ENCODE assay signal across 11 cellular contexts in genomic region chr12:27260746-27261145, GRCh38. TPM values are rescaled to one million over a fixed set of nuclear protein-coding genes. Genes with fewer than 3 reads are reported as not detected.
DNase-seq lines count a peak whose midpoint lies in the region; TF ChIP-seq lines count a peak whose summit lies in the region.
"Had no signal": no experiment of that assay in that cellular context is flagged by ENCODE, and none has a peak within 500 bp of the region (broad histone marks: within the 10 kb centered on the region; RNA-seq: fewer than 3 reads in every experiment).

No MANE protein-coding gene starts in this region.

- peaks cover 33% of the 10 kb centered on the region for H3K4me1 Mint-ChIP-seq in activated T-cell treated with anti-CD3 and anti-CD28 coated beads, Interleukin-2, amount 50 U/mL, for 24 hours (ENCODE audit: low read depth)

- peaks cover 3% of the 10 kb centered on the region for H3K9me3 Mint-ChIP-seq in activated T-cell treated with anti-CD3 and anti-CD28 coated beads, Interleukin-2, amount 50 U/mL, for 24 hours

- H3K4me2 ChIP-seq in hepatocyte, result no peak overlapping the region

- H3K4me1 ChIP-seq in breast epithelium (peaks cover 0 to 9% of the 10 kb centered on the region in 2 donors), hepatocyte (ENCODE audit: insufficient read depth) (peaks cover 10% of the 10 kb centered on the region)

- DNase-seq in LHCN-M2 (ENCODE audit: low read depth), result peak; percentile 63
- DNase-seq in breast epithelium (ENCODE audit: low spot score in 2 of 2), result no peak
- DNase-seq in hepatocyte (ENCODE audit: low spot score), result no peak
- peak; percentile 38 for DNase-seq in stromal cell of bone marrow (ENCODE audit: low read depth)
- no peak for DNase-seq in DMS53 (lab: John Stamatoyannopoulos, UW)
- DNase-seq in GM13977 (ENCODE audit: low spot score), result no peak
- no peak for DNase-seq in activated T-cell treated with anti-CD3 and anti-CD28 coated beads, Interleukin-2, amount 50 U/mL, for 24 hours
- DNase-seq in activated CD4-positive, alpha-beta T cell treated with anti-CD3 and anti-CD28 coated beads for 48 hours, result no peak
- DNase-seq: effector memory CD4-positive, alpha-beta T cell; Karpas-422; stimulated activated CD8-positive, alpha-beta memory T cell treated with anti-CD3 and anti-CD28 coated beads, Interleukin-4, amount 100 ng/mL, for 48 hours had no signal

- no peak overlapping the region for H3K27ac Mint-ChIP-seq in activated T-cell treated with anti-CD3 and anti-CD28 coated beads, Interleukin-2, amount 50 U/mL, for 24 hours

- intact Hi-C loops in breast epithelium (cut with DNase I; ENCODE audit: low total_unique reads), result no loop called here

- H3K4me3 Mint-ChIP-seq in activated T-cell treated with anti-CD3 and anti-CD28 coated beads, Interleukin-2, amount 50 U/mL, for 24 hours, result no peak overlapping the region

- H2AFZ ChIP-seq in hepatocyte, result no peak overlapping the region

- H3K27ac ChIP-seq in breast epithelium, result peak overlapping the region; percentile 29 to 68
- peak overlapping the region; percentile 7 for H3K27ac ChIP-seq in hepatocyte

- no peak for TF ChIP-seq POLR2A in breast epithelium (IDR thresholded peaks at IDR 0.05)

- no peaks in the 10 kb centered on the region for H3K27me3 Mint-ChIP-seq in activated T-cell treated with anti-CD3 and anti-CD28 coated beads, Interleukin-2, amount 50 U/mL, for 24 hours

- no peaks in the 10 kb centered on the region for H3K36me3 ChIP-seq in breast epithelium
- no peaks in the 10 kb centered on the region for H3K36me3 ChIP-seq in hepatocyte (replicated peaks; ENCODE audit: insufficient read depth, low read depth)

- H3K9me3 ChIP-seq in breast epithelium, result no peaks in the 10 kb centered on the region
- H3K9me3 ChIP-seq in hepatocyte (ENCODE audit: low read depth), result no peaks in the 10 kb centered on the region

- H3K79me2 ChIP-seq in hepatocyte, result peaks cover 88% of the 10 kb centered on the region

- H3K27me3 ChIP-seq in breast epithelium, result no peaks in the 10 kb centered on the region
- no peaks in the 10 kb centered on the region for H3K27me3 ChIP-seq in hepatocyte

- H3K36me3 Mint-ChIP-seq in activated T-cell treated with anti-CD3 and anti-CD28 coated beads, Interleukin-2, amount 50 U/mL, for 24 hours (ENCODE audit: low read depth), result peaks cover 14% of the 10 kb centered on the region

- H3K4me3 ChIP-seq in breast epithelium (no peak overlapping the region), hepatocyte (no peak overlapping the region)

- no peak for TF ChIP-seq CTCF in breast epithelium (IDR thresholded peaks at IDR 0.05)
- TF ChIP-seq CTCF in hepatocyte (IDR thresholded peaks at IDR 0.05; ENCODE audit: poor library complexity), result no peak
- TF ChIP-seq CTCF in GM13977 (IDR thresholded peaks at IDR 0.05; ENCODE audit: extremely low read depth, insufficient read depth, missing control alignments), result no peak

- in situ Hi-C loops in GM13977 (cut with MboI; ENCODE audit: low pct_unique_long_range_greater_than_20kb, low sequenced_read_pairs, unreplicated experiment), result no loop called here

- H4K20me1 ChIP-seq in hepatocyte (ENCODE audit: insufficient read depth, poor library complexity, severe bottlenecking), result peaks cover 2% of the 10 kb centered on the region

- H3K9me2 ChIP-seq in hepatocyte (replicated peaks; ENCODE audit: insufficient read depth), result no peaks in the 10 kb centered on the region

- WGBS in hepatocyte (ENCODE audit: low lambda C conversion rate, missing lambda C conversion rate), result 90% methylated on average over 4 of the region's 4 CpGs

RNA-seq across cellular contexts. Expression of gene STK38L, which starts 16.7 kb away (rescaled TPM):
- total RNA-seq in LHCN-M2 (2014; rRNA removed), result 9.1 and 14.2 TPM in 2 replicates
- 4.8 TPM for polyA plus RNA-seq in LHCN-M2 (2012)
- 10 to 100 TPM; 29.4 to 48.8 (median 37.9) TPM for total RNA-seq in breast epithelium
- 34.2 and 36.7 TPM in 2 replicates for total RNA-seq in hepatocyte
- 15.1 and 18.8 TPM in 2 replicates for polyA plus RNA-seq in hepatocyte

Comparison
In these comparisons a context has a peak if more than half of its experiments do, and no peak if none do; other contexts are left out.
1. DNase-seq: peak in LHCN-M2 (single experiment) and stromal cell of bone marrow (single experiment); none in breast epithelium (0 of 2), hepatocyte (single experiment), DMS53 (single experiment), GM13977 (single experiment), activated T-cell treated with anti-CD3 and anti-CD28 coated beads, Interleukin-2, amount 50 U/mL, for 24 hours (single experiment) and activated CD4-positive, alpha-beta T cell treated with anti-CD3 and anti-CD28 coated beads for 48 hours (single experiment).